Comparison of ENCODE assay signal across 21 cellular contexts in the genomic region with DNA sequence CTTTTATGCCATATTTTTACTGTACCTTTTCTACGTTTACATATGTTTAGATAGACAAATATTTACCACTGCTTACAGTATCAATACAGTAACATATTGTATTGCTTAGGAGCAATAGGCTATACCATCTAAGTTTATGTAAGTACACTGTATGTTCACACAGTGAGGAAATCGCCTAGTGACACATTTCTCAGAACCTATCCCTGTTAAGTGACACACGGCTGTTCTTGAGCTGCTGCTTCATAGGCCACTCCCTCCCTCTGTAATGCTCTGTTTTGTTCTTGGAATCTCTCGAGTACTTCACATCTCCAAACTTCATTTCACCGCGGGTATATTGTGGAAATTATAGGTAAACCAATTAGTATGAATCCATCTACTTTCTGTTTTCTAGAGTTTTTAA. TPM values are rescaled to one million over a fixed set of nuclear protein-coding genes. Genes with fewer than 3 reads are reported as not detected.
DNase-seq lines count a peak whose midpoint lies in the region; ATAC-seq and FAIRE-seq lines count a peak whose summit lies in the region.
"Had no signal": no experiment of that assay in that cellular context is flagged by ENCODE, and none has a peak within 500 bp of the region (broad histone marks: within the 10 kb centered on the region; RNA-seq: fewer than 3 reads in every experiment).

No MANE protein-coding gene starts in this region.

- no peak overlapping the region for H3K9ac ChIP-seq in trophoblast cell (ENCODE audit: low read length)

- peaks cover 12% of the 10 kb centered on the region for H3K4me1 Mint-ChIP-seq in activated CD4-positive, alpha-beta T cell treated with anti-CD3 and anti-CD28 coated beads, Interleukin-2, amount 10 ng/mL, durations not matched to agents 7 days and 5 days
- H3K4me1 Mint-ChIP-seq in activated naive CD8-positive, alpha-beta T cell treated with anti-CD3 and anti-CD28 coated beads, Interleukin-2, amount 10 ng/mL, durations not matched to agents 7 days and 5 days = peaks cover 9% of the 10 kb centered on the region
- no peaks in the 10 kb centered on the region for H3K4me1 Mint-ChIP-seq in memory B cell

- H4K8ac ChIP-seq in trophoblast cell (ENCODE audit: low read depth, low read length) = no peak overlapping the region

- H3K4me3 Mint-ChIP-seq in activated CD4-positive, alpha-beta T cell treated with anti-CD3 and anti-CD28 coated beads, Interleukin-2, amount 10 ng/mL, durations not matched to agents 7 days and 5 days = no peak overlapping the region
- no peak overlapping the region for H3K4me3 Mint-ChIP-seq in activated naive CD8-positive, alpha-beta T cell treated with anti-CD3 and anti-CD28 coated beads, Interleukin-2, amount 10 ng/mL, durations not matched to agents 7 days and 5 days
- H3K4me3 Mint-ChIP-seq in memory B cell = no peak overlapping the region
- H3K4me3 Mint-ChIP-seq: nephron progenitor cell; T-helper 2 cell treated with Interferon-gamma antibody and Interleukin-4, amounts not matched to agents 5 μg/mL and 100 μg/mL, for 36 hours had no signal

- POLR2A ChIA-PET in activated CD4-positive, alpha-beta T cell treated with anti-CD3 and anti-CD28 coated beads, Interleukin-2, amount 10 ng/mL, durations not matched to agents 7 days and 5 days (lab: Charles Lee) = no interaction called here
- POLR2A ChIA-PET in activated naive CD8-positive, alpha-beta T cell treated with anti-CD3 and anti-CD28 coated beads, Interleukin-2, amount 10 ng/mL, durations not matched to agents 7 days and 5 days (lab: Charles Lee) = interaction anchor here (1.5 kb wide), 1 partner anchor 13 kb away, joined by 6 read pairs; a partner anchor contains a TSS

- H3K79me2 ChIP-seq in trophoblast cell (ENCODE audit: control insufficient read depth, insufficient read depth, low read length, poor library complexity) = no peaks in the 10 kb centered on the region

- no peak overlapping the region for H3K4me3 ChIP-seq in trophoblast cell (ENCODE audit: low read depth, low read length)

- peaks cover 21% of the 10 kb centered on the region for H3K36me3 Mint-ChIP-seq in activated CD4-positive, alpha-beta T cell treated with anti-CD3 and anti-CD28 coated beads, Interleukin-2, amount 10 ng/mL, durations not matched to agents 7 days and 5 days (ENCODE audit: low read depth)
- H3K36me3 Mint-ChIP-seq in activated naive CD8-positive, alpha-beta T cell treated with anti-CD3 and anti-CD28 coated beads, Interleukin-2, amount 10 ng/mL, durations not matched to agents 7 days and 5 days = peaks cover 13% of the 10 kb centered on the region
- peaks cover 5% of the 10 kb centered on the region for H3K36me3 Mint-ChIP-seq in memory B cell

- H4K91ac ChIP-seq in trophoblast cell (ENCODE audit: low read depth, low read length) = no peak overlapping the region

- H3K4me2 ChIP-seq in trophoblast cell (ENCODE audit: low read length) = no peak overlapping the region

- no peaks in the 10 kb centered on the region for H3K27me3 ChIP-seq in trophoblast cell (ENCODE audit: insufficient read depth, low read length)

- no peak for ATAC-seq in activated naive CD8-positive, alpha-beta T cell treated with anti-CD3 and anti-CD28 coated beads, Interleukin-2, amount 10 ng/mL, durations not matched to agents 7 days and 5 days (ENCODE audit: low read depth)
- no peak for ATAC-seq in memory B cell (ENCODE audit: low read depth)
- ATAC-seq: Right ventricle myocardium inferior had no signal

- H3K27ac ChIP-seq in trophoblast cell (ENCODE audit: low read depth, low read length) = no peak overlapping the region
- H3K27ac ChIP-seq: HL-60 had no signal

- H2AK5ac ChIP-seq in trophoblast cell (ENCODE audit: low read length) = no peak overlapping the region

- no peak for DNase-seq in activated CD4-positive, alpha-beta T cell treated with anti-CD3 and anti-CD28 coated beads, Interleukin-2, amount 10 ng/mL, durations not matched to agents 7 days and 5 days
- DNase-seq in activated CD4-positive, alpha-beta T cell treated with anti-CD3 and anti-CD28 coated beads for 1 hour = no peak
- DNase-seq in ELR (ENCODE audit: low read depth) (peak; percentile 33), memory B cell (ENCODE audit: low spot score in 2 of 2) (no peak), urothelium cell line (ENCODE audit: low spot score) (no peak), NCI-H510A treated with DMSO at 0.1 percent for 48 hours (lab: John Stamatoyannopoulos, UW) (no peak), trophoblast cell (no peak)
- DNase-seq in activated naive CD8-positive, alpha-beta T cell treated with anti-CD3 and anti-CD28 coated beads, Interleukin-2, amount 10 ng/mL, durations not matched to agents 7 days and 5 days = no peak
- DNase-seq: activated CD4-positive, alpha-beta T cell treated with anti-CD3 and anti-CD28 coated beads for 4 hours; COR-L47; cortex of kidney; glutamatergic neuron; KG1; mammary epithelial cell; NCI-H1105 treated with DMSO at 0.1 percent for 48 hours; nephron progenitor cell; NK-92 treated with Interleukin-12 subunit alpha and Interleukin-12 subunit beta, amount 100 ng/mL, for 24 hours; stimulated activated CD4-positive, alpha-beta T cell treated with anti-CD3 and anti-CD28 coated beads, Interleukin-12 subunit alpha, Interleukin-12 subunit beta, amount 100 ng/mL, for 4 hours had no signal

- H3K14ac ChIP-seq in trophoblast cell (ENCODE audit: low read length) = no peak overlapping the region

- no CpG with 5 or more reads among the region's 6 CpGs for WGBS in trophoblast cell (ENCODE audit: extremely low coverage, insufficient coverage, insufficient read length)

- H3K18ac ChIP-seq in trophoblast cell (ENCODE audit: low read length) = no peak overlapping the region

- H2AFZ ChIP-seq in trophoblast cell (ENCODE audit: insufficient read depth, low read length, poor library complexity) = no peak overlapping the region

- H3K23ac ChIP-seq in trophoblast cell (ENCODE audit: low read length) = no peak overlapping the region

- peak overlapping the region; percentile 26 for H3K27ac Mint-ChIP-seq in activated CD4-positive, alpha-beta T cell treated with anti-CD3 and anti-CD28 coated beads, Interleukin-2, amount 10 ng/mL, durations not matched to agents 7 days and 5 days
- H3K27ac Mint-ChIP-seq in activated naive CD8-positive, alpha-beta T cell treated with anti-CD3 and anti-CD28 coated beads, Interleukin-2, amount 10 ng/mL, durations not matched to agents 7 days and 5 days = peak overlapping the region; percentile 31
- H3K27ac Mint-ChIP-seq in memory B cell = peak overlapping the region; percentile 25
- H3K27ac Mint-ChIP-seq: nephron progenitor cell; T-helper 2 cell treated with Interferon-gamma antibody and Interleukin-4, amounts not matched to agents 5 μg/mL and 100 μg/mL, for 36 hours had no signal

- no peak for FAIRE-seq in urothelium cell line (lab: Jason Lieb, UNC)

- peaks cover 8 to 11% of the 10 kb centered on the region in 2 experiments for H3K36me3 ChIP-seq in trophoblast cell (ENCODE audit: control insufficient read depth in 1 of 2, insufficient read depth in 2 of 2, low read length in 2 of 2)

- no peaks in the 10 kb centered on the region for H3K4me1 ChIP-seq in trophoblast cell (ENCODE audit: control insufficient read depth in 1 of 2, insufficient read depth in 2 of 2, low read length in 2 of 2)

- CTCF ChIA-PET in activated CD4-positive, alpha-beta T cell treated with anti-CD3 and anti-CD28 coated beads, Interleukin-2, amount 10 ng/mL, durations not matched to agents 7 days and 5 days (lab: Charles Lee) = interaction anchor here (1.4 to 2.4 kb wide), 2 partner anchors 9 to 14 kb away, joined by 4 to 6 read pairs; a partner anchor contains a TSS

- no peak overlapping the region for H3K4ac ChIP-seq in trophoblast cell (ENCODE audit: low read depth, low read length)

- H2BK120ac ChIP-seq in trophoblast cell (ENCODE audit: insufficient read depth, low read length, poor library complexity) = no peak overlapping the region

- no peak overlapping the region for H2BK5ac ChIP-seq in trophoblast cell (ENCODE audit: low read depth, low read length, poor library complexity)

- no peaks in the 10 kb centered on the region for H3K27me3 Mint-ChIP-seq in activated CD4-positive, alpha-beta T cell treated with anti-CD3 and anti-CD28 coated beads, Interleukin-2, amount 10 ng/mL, durations not matched to agents 7 days and 5 days
- no peaks in the 10 kb centered on the region for H3K27me3 Mint-ChIP-seq in activated naive CD8-positive, alpha-beta T cell treated with anti-CD3 and anti-CD28 coated beads, Interleukin-2, amount 10 ng/mL, durations not matched to agents 7 days and 5 days
- no peaks in the 10 kb centered on the region for H3K27me3 Mint-ChIP-seq in memory B cell

- no peak overlapping the region for H2BK12ac ChIP-seq in trophoblast cell (ENCODE audit: low read length)

- H4K12ac ChIP-seq in trophoblast cell (ENCODE audit: low read depth, low read length) = no peak overlapping the region

- H3K9me3 ChIP-seq in trophoblast cell (ENCODE audit: insufficient read depth, low read depth, low read length) = no peaks in the 10 kb centered on the region

- H3K79me1 ChIP-seq in trophoblast cell (ENCODE audit: low read length) = no peaks in the 10 kb centered on the region

- H3K9me3 Mint-ChIP-seq in activated CD4-positive, alpha-beta T cell treated with anti-CD3 and anti-CD28 coated beads, Interleukin-2, amount 10 ng/mL, durations not matched to agents 7 days and 5 days = no peaks in the 10 kb centered on the region
- H3K9me3 Mint-ChIP-seq in activated naive CD8-positive, alpha-beta T cell treated with anti-CD3 and anti-CD28 coated beads, Interleukin-2, amount 10 ng/mL, durations not matched to agents 7 days and 5 days = no peaks in the 10 kb centered on the region
- no peaks in the 10 kb centered on the region for H3K9me3 Mint-ChIP-seq in memory B cell
- H3K9me3 Mint-ChIP-seq: nephron progenitor cell; T-helper 2 cell treated with Interferon-gamma antibody and Interleukin-4, amounts not matched to agents 5 μg/mL and 100 μg/mL, for 36 hours had no signal

RNA-seq across cellular contexts. Expression of a gene that starts 13.4 kb away (rescaled TPM):
- total RNA-seq in activated CD4-positive, alpha-beta T cell treated with anti-CD3 and anti-CD28 coated beads, Interleukin-2, amount 10 ng/mL, durations not matched to agents 7 days and 5 days = 100 to 1,000 TPM; 108 to 140 TPM
- total RNA-seq in activated naive CD8-positive, alpha-beta T cell treated with anti-CD3 and anti-CD28 coated beads, Interleukin-2, amount 10 ng/mL, durations not matched to agents 7 days and 5 days = 10 to 100 TPM; 92.5 to 94.2 TPM
- 176 and 185 TPM in 2 replicates for polyA plus RNA-seq in trophoblast cell (2013)

RNA-seq across cellular contexts. Expression of a gene that starts 43.2 kb away (rescaled TPM):
- total RNA-seq in activated CD4-positive, alpha-beta T cell treated with anti-CD3 and anti-CD28 coated beads, Interleukin-2, amount 10 ng/mL, durations not matched to agents 7 days and 5 days = 10 to 100 TPM; 68.3 to 91.2 TPM
- total RNA-seq in activated naive CD8-positive, alpha-beta T cell treated with anti-CD3 and anti-CD28 coated beads, Interleukin-2, amount 10 ng/mL, durations not matched to agents 7 days and 5 days = 10 to 100 TPM; 82.2 to 84.2 TPM
- polyA plus RNA-seq in trophoblast cell (2013) = 126 and 128 TPM in 2 replicates

RNA-seq across cellular contexts. Expression of a gene that starts 43.5 kb away (rescaled TPM):
- total RNA-seq in activated CD4-positive, alpha-beta T cell treated with anti-CD3 and anti-CD28 coated beads, Interleukin-2, amount 10 ng/mL, durations not matched to agents 7 days and 5 days = 10 to 100 TPM; 79.9 to 83.5 TPM
- 10 to 100 TPM; 89.4 to 89.8 TPM for total RNA-seq in activated naive CD8-positive, alpha-beta T cell treated with anti-CD3 and anti-CD28 coated beads, Interleukin-2, amount 10 ng/mL, durations not matched to agents 7 days and 5 days
- polyA plus RNA-seq in trophoblast cell (2013) = 259 and 280 TPM in 2 replicates
